In the genomic region with DNA sequence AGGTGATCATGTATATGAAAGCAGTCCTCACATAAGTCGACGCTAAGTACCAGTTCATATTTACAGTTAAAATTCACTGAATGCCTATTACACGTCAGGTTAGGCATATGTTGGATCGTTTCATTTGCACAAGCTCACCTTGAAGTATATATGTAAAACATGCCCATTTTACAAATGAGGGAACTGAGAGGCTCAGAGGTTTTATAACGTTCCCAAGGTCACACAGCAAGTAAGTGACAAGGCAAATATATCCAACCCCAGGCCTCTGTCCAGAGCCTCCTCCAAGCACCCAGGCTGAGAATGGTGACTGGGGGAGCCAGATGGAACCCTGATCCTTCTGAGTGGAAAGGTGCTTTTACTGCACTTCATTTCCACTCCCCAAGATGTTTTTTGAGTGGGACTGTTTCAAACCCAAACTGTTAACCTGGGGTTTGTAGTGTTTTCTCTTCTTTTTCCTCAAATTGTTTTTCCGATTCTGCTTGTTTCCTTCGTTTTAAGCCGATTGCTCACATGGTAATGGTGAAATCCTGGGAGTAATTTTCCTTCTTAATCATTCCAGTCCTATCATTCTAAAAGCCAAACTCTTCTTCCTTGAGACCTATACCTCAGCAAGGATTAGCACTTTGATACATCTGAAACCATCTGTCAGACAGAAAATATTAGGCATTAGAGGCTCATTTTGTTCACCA, we compare ENCODE assay signal across 8 cellular contexts. TPM values are rescaled to one million over a fixed set of nuclear protein-coding genes. Genes with fewer than 3 reads are reported as not detected.
DNase-seq lines count a peak whose midpoint lies in the region; TF ChIP-seq lines count a peak whose summit lies in the region.

No MANE protein-coding gene starts in this region.

- H3F3A ChIP-seq in DOHH2 (ENCODE audit: control insufficient read depth, insufficient read depth) = 0 out of 2 replicates have a peak, but pooled peaks cover 3% of the 10 kb centered on the region

- intact Hi-C loops in MCF 10A (cut with micrococcal nuclease) = no loop called here

- TF ChIP-seq CTCF in DOHH2 (IDR thresholded peaks at IDR 0.05; ENCODE audit: low read depth, low read length, poor library complexity, severe bottlenecking) (no peak), MCF 10A (IDR thresholded peaks at IDR 0.05; ENCODE audit: unreplicated experiment) (no peak)

- peak overlapping the region; percentile 90 for H3K4me3 ChIP-seq in DOHH2 (ENCODE audit: low read length)
- H3K4me3 ChIP-seq in HUES6 (ENCODE audit: low read depth, low read length) = peak overlapping the region; percentile 85
- H3K4me3 ChIP-seq in mucosa of stomach (ENCODE audit: low read length) = peak overlapping the region; percentile 91

- H3K9ac ChIP-seq in HUES6 (ENCODE audit: low read length) (peak overlapping the region; percentile 89), mucosa of stomach (ENCODE audit: low read length) (peak overlapping the region; percentile 84)

- CTCF ChIA-PET in MCF 10A (lab: Yijun Ruan, JAX) = interaction anchor here (1.0 kb wide), 1 partner anchor 11 kb away, joined by 3 read pairs; no protein-coding TSS in a partner anchor

- no peaks in the 10 kb centered on the region for H3K9me3 ChIP-seq in DOHH2 (ENCODE audit: control insufficient read depth, insufficient read depth, low read length)
- no peaks in the 10 kb centered on the region for H3K9me3 ChIP-seq in HUES6 (ENCODE audit: control insufficient read depth, insufficient read depth, low read depth, low read length)
- H3K9me3 ChIP-seq in mucosa of stomach (ENCODE audit: control insufficient read depth, low read length) = no peaks in the 10 kb centered on the region

- H4K20me1 ChIP-seq in DOHH2 (ENCODE audit: control insufficient read depth, insufficient read depth, low read depth, low read length) = no peaks in the 10 kb centered on the region

- POLR2A ChIA-PET in MCF 10A (lab: Yijun Ruan, JAX) = interaction anchor here (0.6 to 3.3 kb wide), 10 partner anchors 10 to 945 kb away, joined by 3 to 29 read pairs (median 4); no protein-coding TSS in a partner anchor

- peaks cover 7% of the 10 kb centered on the region for H3K4me1 Mint-ChIP-seq in MCF 10A (ENCODE audit: insufficient read depth, unreplicated experiment)

- DNase-seq in MCF 10A (ENCODE audit: unreplicated experiment) (no peak), NCI-H2081 treated with DMSO at 0.1 percent for 48 hours (lab: John Stamatoyannopoulos, UW) (no peak), NCI-H1092 (lab: John Stamatoyannopoulos, UW) (no peak), NCI-H526 treated with DMSO at 0.1 percent for 48 hours (lab: John Stamatoyannopoulos, UW) (no peak), GM19238 (ENCODE audit: insufficient read length, low spot score) (no peak)

- H3K79me2 ChIP-seq in DOHH2 (ENCODE audit: control insufficient read depth, low read length) = peaks cover 56% of the 10 kb centered on the region

- H3K27me3 ChIP-seq in DOHH2 (ENCODE audit: control insufficient read depth, low read length) (no peaks in the 10 kb centered on the region), HUES6 (ENCODE audit: control insufficient read depth, insufficient read depth, low read length) (peaks cover 19% of the 10 kb centered on the region), mucosa of stomach (ENCODE audit: control insufficient read depth, insufficient read depth, low read length) (no peaks in the 10 kb centered on the region)

- H3K4me2 ChIP-seq in DOHH2 (ENCODE audit: low read length) = peak overlapping the region; percentile 98

- no TSS peak for BruUV-seq in MCF 10A (replicated peaks; lab: Mats Ljungman, UMichigan)

- no peaks in the 10 kb centered on the region for H3K9me3 Mint-ChIP-seq in MCF 10A (ENCODE audit: unreplicated experiment)

- peak overlapping the region; percentile 98 for H3K4me3 Mint-ChIP-seq in MCF 10A (ENCODE audit: unreplicated experiment)

- no peaks in the 10 kb centered on the region for H3K9me2 ChIP-seq in DOHH2 (replicated peaks; ENCODE audit: control insufficient read depth, low read length)

- H3K36me3 ChIP-seq in DOHH2 (ENCODE audit: control insufficient read depth, low read length) (peaks cover 19% of the 10 kb centered on the region), HUES6 (ENCODE audit: control insufficient read depth, insufficient read depth, low read length) (peaks cover 7% of the 10 kb centered on the region; the same call in 1 of the 2 replicates), mucosa of stomach (ENCODE audit: control insufficient read depth, insufficient read depth, low read length) (no peaks in the 10 kb centered on the region)

- peaks cover 50% of the 10 kb centered on the region for H3K4me1 ChIP-seq in DOHH2 (ENCODE audit: control insufficient read depth, low read length)
- H3K4me1 ChIP-seq in HUES6 (ENCODE audit: control insufficient read depth, insufficient read depth, low read length) = peaks cover 13% of the 10 kb centered on the region; the same call in 1 of the 2 replicates
- H3K4me1 ChIP-seq in mucosa of stomach (ENCODE audit: control insufficient read depth, insufficient read depth, low read length) = peaks cover 14% of the 10 kb centered on the region

- H3K36me3 Mint-ChIP-seq in MCF 10A (ENCODE audit: insufficient read depth, unreplicated experiment) = no peaks in the 10 kb centered on the region

- H3K27ac Mint-ChIP-seq in MCF 10A (ENCODE audit: low read depth, unreplicated experiment) = peak overlapping the region; percentile 98

- peak overlapping the region; percentile 72 for H3K27ac ChIP-seq in DOHH2 (ENCODE audit: low read depth, low read length)
- H3K27ac ChIP-seq in HUES6 (ENCODE audit: low read depth, low read length) = peak overlapping the region; percentile 58; the same call in 1 of the 2 replicates

- H3K27me3 Mint-ChIP-seq in MCF 10A (ENCODE audit: insufficient read depth, unreplicated experiment) = no peaks in the 10 kb centered on the region

RNA-seq across cellular contexts. Expression of gene SMIM20, which starts 0.8 kb away (rescaled TPM):
- 38.2 and 45.1 TPM in 2 replicates for total RNA-seq in MCF 10A (2022)

RNA-seq across cellular contexts. Expression of gene SEL1L3, which starts 52.0 kb away (rescaled TPM):
- total RNA-seq in MCF 10A (2022) = 28.1 and 49.4 TPM in 2 replicates
